Comparison of ENCODE assay signal across 20 cellular contexts in genomic region chr1:47991698-47992097, GRCh38. TPM values are rescaled to one million over a fixed set of nuclear protein-coding genes. Genes with fewer than 3 reads are reported as not detected.
DNase-seq lines count a peak whose midpoint lies in the region; ATAC-seq and TF ChIP-seq lines count a peak whose summit lies in the region.
"Had no signal": no experiment of that assay in that cellular context is flagged by ENCODE, and none has a peak within 500 bp of the region (broad histone marks: within the 10 kb centered on the region; RNA-seq: fewer than 3 reads in every experiment).

No MANE protein-coding gene starts in this region.

- H3K9me3 Mint-ChIP-seq in H9 = no peaks in the 10 kb centered on the region; a peak in 1 of 5 replicates
- no peaks in the 10 kb centered on the region for H3K9me3 Mint-ChIP-seq in nephron progenitor cell
- H3K9me3 Mint-ChIP-seq: GM23338 had no signal

- H2BK20ac ChIP-seq in H9 (ENCODE audit: low read depth, low read length, poor library complexity, severe bottlenecking) = no peak overlapping the region

- H3K4me3 Mint-ChIP-seq in H9 (no peak overlapping the region), nephron progenitor cell (peak overlapping the region; percentile 97)
- H3K4me3 Mint-ChIP-seq: CD4-positive, alpha-beta memory T cell; GM23338 had no signal

- no peaks in the 10 kb centered on the region for H3K79me1 ChIP-seq in H9 (ENCODE audit: insufficient read depth, low read depth, low read length, poor library complexity, severe bottlenecking)

- H3K4me1 Mint-ChIP-seq in H9 (peaks cover 44 to 47% of the 10 kb centered on the region in 2 experiments), nephron progenitor cell (peaks cover 72% of the 10 kb centered on the region)

- H4K5ac ChIP-seq in H9 (ENCODE audit: insufficient read length, low read depth, low read length) = no peak overlapping the region

- H3K79me2 ChIP-seq in H9 (ENCODE audit: insufficient read depth, low read length) (no peaks in the 10 kb centered on the region), MM.1S (ENCODE audit: low read length) (no peaks in the 10 kb centered on the region)

- no peak overlapping the region for H2BK15ac ChIP-seq in H9 (ENCODE audit: low read depth, low read length)

- no peak overlapping the region for H2BK120ac ChIP-seq in H9 (ENCODE audit: low read depth, low read length, poor library complexity, severe bottlenecking)

- H4K20me1 ChIP-seq in H9 (ENCODE audit: control insufficient read depth, insufficient read depth, insufficient read length) (peaks cover 2% of the 10 kb centered on the region), MM.1S (ENCODE audit: insufficient read depth, low read length) (no peaks in the 10 kb centered on the region)

- H2AFZ ChIP-seq in H9 (ENCODE audit: low read length) (no peak overlapping the region), MM.1S (ENCODE audit: low read length) (no peak overlapping the region)
- H2AFZ ChIP-seq: GM23338 had no signal

- intact Hi-C loops in colonic mucosa (cut with DNase I) = no loop called here

- no peaks in the 10 kb centered on the region for H3F3A ChIP-seq in MM.1S (ENCODE audit: insufficient read depth, low read length)

- no peak overlapping the region for H2AK5ac ChIP-seq in H9 (ENCODE audit: insufficient read length, low read length)

- no peak overlapping the region for H2BK5ac ChIP-seq in H9 (ENCODE audit: insufficient read length, low read length)

- H3K9me2 ChIP-seq in MM.1S (replicated peaks; ENCODE audit: insufficient read depth, low read length) = no peaks in the 10 kb centered on the region

- peaks cover 2% of the 10 kb centered on the region; the same call in 1 of the 2 replicates for H3K4me1 ChIP-seq in H9 (ENCODE audit: insufficient read depth, low read length)
- no peaks in the 10 kb centered on the region for H3K4me1 ChIP-seq in colonic mucosa
- no peaks in the 10 kb centered on the region for H3K4me1 ChIP-seq in MM.1S (ENCODE audit: low read length)
- H3K4me1 ChIP-seq: A549 had no signal

- H3K23ac ChIP-seq in H9 (ENCODE audit: insufficient read length, low read depth, low read length) = no peak overlapping the region

- no peak for ATAC-seq in SK-N-SH treated with all-trans-retinoic acid at 6 μM for 48 hours
- ATAC-seq: A549, GM23338, K562 had no signal

- no peak overlapping the region for H3K56ac ChIP-seq in H9 (ENCODE audit: insufficient read length, low read depth, low read length)

- H3T11ph ChIP-seq in H9 (ENCODE audit: low read length) = no peak overlapping the region

- H4K8ac ChIP-seq in H9 (replicated peaks; ENCODE audit: insufficient read length, low read depth, low read length) = no peak overlapping the region

- no peak overlapping the region for H4K91ac ChIP-seq in H9 (ENCODE audit: insufficient read length, low read depth, low read length)

- H2BK12ac ChIP-seq in H9 (ENCODE audit: insufficient read length, low read depth, low read length) = no peak overlapping the region

- no peak overlapping the region for H3K27ac ChIP-seq in H9 (ENCODE audit: insufficient read length, low read depth, low read length)
- H3K27ac ChIP-seq in colonic mucosa = no peak overlapping the region
- H3K27ac ChIP-seq in MM.1S (ENCODE audit: low read length) = no peak overlapping the region
- no peak overlapping the region for H3K27ac ChIP-seq in brain microvascular endothelial cell
- H3K27ac ChIP-seq: A549 had no signal

- peaks cover 3% of the 10 kb centered on the region; the same call in 1 of the 2 replicates for H3K27me3 ChIP-seq in H9 (ENCODE audit: insufficient read depth, low read length)
- H3K27me3 ChIP-seq in colonic mucosa = peaks cover 7% of the 10 kb centered on the region
- H3K27me3 ChIP-seq in MM.1S (replicated peaks; ENCODE audit: insufficient read depth, low read length) = peaks cover 11% of the 10 kb centered on the region
- H3K27me3 ChIP-seq in brain microvascular endothelial cell (replicated peaks) = peaks cover 31% of the 10 kb centered on the region

- peaks cover 44% of the 10 kb centered on the region for H3K27me3 Mint-ChIP-seq in H9 (ENCODE audit: low read depth)
- peaks cover 52% of the 10 kb centered on the region for H3K27me3 Mint-ChIP-seq in nephron progenitor cell (ENCODE audit: low read depth, poor library complexity)

- H3K23me2 ChIP-seq in H9 (ENCODE audit: insufficient read length, low read depth, low read length, poor library complexity, severe bottlenecking) = peaks cover 3% of the 10 kb centered on the region

- WGBS in H9 (ENCODE audit: extremely low coverage, insufficient read length, low lambda C conversion rate) = 100% methylated on average over 1 of the region's 5 CpGs

- in situ Hi-C loops in brain microvascular endothelial cell (cut with HindIII; ENCODE audit: low pct_ligation_motif_present, low sequenced_read_pairs) = no loop called here

- no peaks in the 10 kb centered on the region for H3K9me3 ChIP-seq in H9 (ENCODE audit: control insufficient read depth, low read depth, low read length)
- no peaks in the 10 kb centered on the region for H3K9me3 ChIP-seq in colonic mucosa
- H3K9me3 ChIP-seq in MM.1S (replicated peaks; ENCODE audit: insufficient read depth, low read length) = no peaks in the 10 kb centered on the region
- H3K9me3 ChIP-seq: A549 had no signal

- H3K4me2 ChIP-seq in H9 (ENCODE audit: insufficient read depth, insufficient read length, low read length) = no peak overlapping the region
- no peak overlapping the region for H3K4me2 ChIP-seq in MM.1S (ENCODE audit: low read depth, low read length)
- H3K4me2 ChIP-seq: A549 had no signal

- POLR2A ChIA-PET in GM10248 (lab: Yijun Ruan, JAX) = no interaction called here

- no peak overlapping the region for H3K4me3 ChIP-seq in colonic mucosa
- H3K4me3 ChIP-seq in MM.1S (ENCODE audit: low read length) = no peak overlapping the region
- no peak overlapping the region for H3K4me3 ChIP-seq in brain microvascular endothelial cell (ENCODE audit: low read depth, low read length)
- H3K4me3 ChIP-seq: A549, GM23338, K562 had no signal

- H3K27ac Mint-ChIP-seq in H9 (no peak overlapping the region), nephron progenitor cell (no peak overlapping the region)
- H3K27ac Mint-ChIP-seq: CD4-positive, alpha-beta memory T cell; GM23338 had no signal

- peaks cover 6 to 30% (median 23%) of the 10 kb centered on the region in 3 experiments; a peak in 6 of 7 replicates for H3K36me3 Mint-ChIP-seq in H9 (ENCODE audit: insufficient read depth in 1 of 3, low read depth in 3 of 3)
- H3K36me3 Mint-ChIP-seq in nephron progenitor cell (ENCODE audit: low read depth) = peaks cover 66% of the 10 kb centered on the region
- H3K36me3 Mint-ChIP-seq: CD4-positive, alpha-beta memory T cell had no signal

- no peak overlapping the region for H3K14ac ChIP-seq in H9 (ENCODE audit: insufficient read depth, low read length)

- no peak overlapping the region for H3K18ac ChIP-seq in H9 (ENCODE audit: insufficient read length, low read depth, low read length)

- CTCF ChIA-PET in GM10248 (lab: Yijun Ruan, JAX) = no interaction called here

- H3K9ac ChIP-seq in H9 (ENCODE audit: extremely low read depth, insufficient read length, low read length) (no peak overlapping the region), colonic mucosa (ENCODE audit: low read depth in 2 of 2, low read length in 2 of 2) (no peak overlapping the region), MM.1S (ENCODE audit: low read length) (no peak overlapping the region)

- H3K36me3 ChIP-seq in colonic mucosa (no peaks in the 10 kb centered on the region), MM.1S (replicated peaks; ENCODE audit: insufficient read depth, low read length) (no peaks in the 10 kb centered on the region), brain microvascular endothelial cell (replicated peaks) (no peaks in the 10 kb centered on the region)

- TF ChIP-seq CTCF in H9 (conservative IDR thresholded peaks at IDR 0.05) (no peak), nephron progenitor cell (IDR thresholded peaks at IDR 0.05) (no peak), colonic mucosa (IDR thresholded peaks at IDR 0.05) (no peak), MM.1S (IDR thresholded peaks at IDR 0.05; ENCODE audit: low read length) (no peak), GM10248 (IDR thresholded peaks at IDR 0.05; ENCODE audit: control extremely low read depth, extremely low read depth, low read depth, missing control alignments) (no peak), brain microvascular endothelial cell (IDR thresholded peaks at IDR 0.05; ENCODE audit: low read depth, low read length, missing control alignments) (no peak)

- peak; percentile 8 for DNase-seq in H9
- peak; percentile 22 for DNase-seq in fibroblast of gingiva (ENCODE audit: low read depth)
- DNase-seq in nephron progenitor cell = no peak
- DNase-seq in colonic mucosa = no peak
- DNase-seq in MM.1S = no peak
- no peak for DNase-seq in GM10248 (ENCODE audit: extremely low spot score)
- DNase-seq in brain microvascular endothelial cell = no peak
- DNase-seq: CD4-positive, alpha-beta memory T cell; DMS53; NCI-H1105 treated with DMSO at 0.1 percent for 48 hours; NCI-H187; NCI-H2107; NCI-H510A; NCI-H82; OCI-M1; SHP77 treated with DMSO at 0.1 percent for 48 hours had no signal

- no peak overlapping the region for H3K4ac ChIP-seq in H9 (ENCODE audit: low read depth, low read length)

TF ChIP-seq in SK-N-SH treated with all-trans-retinoic acid at 6 μM for 48 hours, 23 proteins besides CTCF, POLR2A, EP300 and RAD21:
- TF ChIP-seq BACH2 (CRISPR knock-in tag; IDR thresholded peaks at IDR 0.05; ENCODE audit: borderline replicate concordance) (no peak), TCF4 (CRISPR knock-in tag; IDR thresholded peaks at IDR 0.05; ENCODE audit: borderline replicate concordance) (peak; percentile 60; the same call in 1 of the 2 replicates)

RNA-seq across cellular contexts. Expression of gene TRABD2B, which starts 5.5 kb away (rescaled TPM):
- 1.9 and 2.3 TPM in 2 replicates for total RNA-seq in H9 (2021)
- under 1 TPM; 0.42 to 0.77 TPM for total RNA-seq in colonic mucosa
- total RNA-seq: CD4-positive, alpha-beta memory T cell; K562 had no signal

Comparison
In these comparisons a context has a peak if more than half of its experiments do, and no peak if none do; other contexts are left out.
1. DNase-seq: peak in H9 (single experiment) and fibroblast of gingiva (single experiment); none in nephron progenitor cell (single experiment), colonic mucosa (single experiment), MM.1S (single experiment), GM10248 (single experiment) and brain microvascular endothelial cell (single experiment).